Comparison of ENCODE assay signal across 8 cellular contexts in genomic region chr16:54929090-54930033, GRCh38. TPM values are rescaled to one million over a fixed set of nuclear protein-coding genes. Genes with fewer than 3 reads are reported as not detected.
DNase-seq lines count a peak whose midpoint lies in the region; ATAC-seq, FAIRE-seq and TF ChIP-seq lines count a peak whose summit lies in the region.

No MANE protein-coding gene starts in this region.

- H3K27me3 ChIP-seq in A673 (replicated peaks; ENCODE audit: insufficient read depth, low read depth, low read length, poor library complexity) (no peaks in the 10 kb centered on the region), WERI-Rb-1 (ENCODE audit: insufficient read depth, low read depth, severe bottlenecking) (peaks cover 15% of the 10 kb centered on the region), bronchial epithelial cell (ENCODE audit: control insufficient read depth, insufficient read depth, low read length) (no peaks in the 10 kb centered on the region)

- BruUV-seq in A673 (replicated peaks; lab: Mats Ljungman, UMichigan) = no TSS peak

- peak; percentile 41 for TF ChIP-seq CTCF in A673 (conservative IDR thresholded peaks at IDR 0.05; ENCODE audit: low read depth, low read length)
- TF ChIP-seq CTCF in WERI-Rb-1 (IDR thresholded peaks at IDR 0.05; ENCODE audit: low read depth, low read length) = peak; percentile 42; the same call in 1 of the 2 replicates
- no peak for TF ChIP-seq CTCF in bronchial epithelial cell (IDR thresholded peaks at IDR 0.05; ENCODE audit: insufficient read depth, low read length, severe bottlenecking)

- peak; percentile 91 for ATAC-seq in GM18861 (IDR thresholded peaks at IDR 0.05; ENCODE audit: unreplicated experiment)
- ATAC-seq in HG03103 (IDR thresholded peaks at IDR 0.05; ENCODE audit: low read depth, unreplicated experiment) = peak; percentile 87

- H3K4me1 ChIP-seq in A673 (ENCODE audit: insufficient read depth, low read length, poor library complexity, severe bottlenecking) = peaks cover 24% of the 10 kb centered on the region

- intact Hi-C loops in A673 (cut with micrococcal nuclease; ENCODE audit: unreplicated experiment) = loop anchor here (2.0 to 10.0 kb wide), 7 partner anchors 295 to 1225 kb away; partner anchors contain the start of genes FTO, IRX3 and RPGRIP1L

- no peaks in the 10 kb centered on the region for H3K9me3 ChIP-seq in A673 (ENCODE audit: low read depth, low read length, poor library complexity, severe bottlenecking)
- peaks cover 7% of the 10 kb centered on the region for H3K9me3 ChIP-seq in WERI-Rb-1 (ENCODE audit: severe bottlenecking)

- H3K36me3 ChIP-seq in A673 (ENCODE audit: insufficient read depth, low read length, poor library complexity, severe bottlenecking) = peaks cover 8% of the 10 kb centered on the region
- H3K36me3 ChIP-seq in WERI-Rb-1 = no peaks in the 10 kb centered on the region
- H3K36me3 ChIP-seq in bronchial epithelial cell (ENCODE audit: control insufficient read depth, insufficient read depth, low read length) = peaks cover 2% of the 10 kb centered on the region

- POLR2A ChIA-PET in A673 (lab: Charles Lee; ENCODE audit: low non-redundant PET) = no interaction called here

- FAIRE-seq in bronchial epithelial cell (lab: Jason Lieb, UNC) = peak; percentile 86

- H3K4me3 ChIP-seq in A673 (ENCODE audit: low read depth, low read length, poor library complexity, severe bottlenecking) (peak overlapping the region; percentile 88), WERI-Rb-1 (ENCODE audit: low read depth, low read length) (peak overlapping the region; percentile 59), bronchial epithelial cell (ENCODE audit: low read depth, low read length) (peak overlapping the region; percentile 77)

- CTCF ChIA-PET in A673 (lab: Charles Lee) = interaction anchor here (0.6 kb wide), 1 partner anchor 901 kb away, joined by 4 read pairs; no protein-coding TSS in a partner anchor

- H3K27ac ChIP-seq in A673 (ENCODE audit: low read depth, low read length, poor library complexity, severe bottlenecking) (peak overlapping the region; percentile 89), WERI-Rb-1 (peak overlapping the region; percentile 96)

- DNase-seq in A673 (ENCODE audit: low spot score) (peak; percentile 99), NCI-H2171 (lab: John Stamatoyannopoulos, UW) (peak; percentile 97), WERI-Rb-1 (peak; percentile 99), bronchial epithelial cell (ENCODE audit: low read depth) (peak; percentile 94), iris pigment epithelial cell (ENCODE audit: low read depth) (peak; percentile 99)
- DNase-seq in stimulated activated CD4-positive, alpha-beta T cell treated with anti-CD3 and anti-CD28 coated beads, Interleukin-12 subunit alpha, Interleukin-12 subunit beta, amount 100 ng/mL, for 4 hours = peak; percentile 96

RNA-seq across cellular contexts. Expression of gene IRX5, which starts 1.3 kb away (rescaled TPM):
- 9.0 and 9.3 TPM in 2 replicates for total RNA-seq in A673 (2021)
- 6.1 and 6.3 TPM in 2 replicates for total RNA-seq in bronchial epithelial cell

Comparison
In these comparisons a context has a peak if more than half of its experiments do, and no peak if none do; other contexts are left out.
1. Peak in every context shown above with its lines: DNase-seq, ATAC-seq, H3K4me3 ChIP-seq and H3K27ac ChIP-seq.